Comparison of ENCODE assay signal across 8 cellular contexts in the genomic region with DNA sequence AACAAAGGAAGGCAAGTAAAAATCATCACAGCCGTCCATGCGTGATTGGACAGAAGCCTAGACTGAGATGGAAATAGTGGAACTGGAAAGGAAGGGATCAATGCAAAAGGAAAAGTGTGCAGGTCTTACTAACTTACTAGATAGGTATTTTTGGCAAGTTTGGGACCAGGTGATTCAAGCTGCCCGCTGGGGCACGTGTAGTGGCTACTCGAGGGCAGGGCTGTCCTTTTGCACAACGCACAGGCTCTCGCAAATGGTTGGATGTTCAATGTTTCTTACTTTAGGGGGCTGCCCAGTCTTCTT. TPM values are rescaled to one million over a fixed set of nuclear protein-coding genes. Genes with fewer than 3 reads are reported as not detected.
DNase-seq lines count a peak whose midpoint lies in the region; ATAC-seq and TF ChIP-seq lines count a peak whose summit lies in the region.

No MANE protein-coding gene starts in this region.

- no peak for DNase-seq in A673 (ENCODE audit: low spot score)
- DNase-seq in HFF-Myc (ENCODE audit: extremely low read depth, low read depth) = no peak
- DNase-seq in brain microvascular endothelial cell = no peak
- no peak for DNase-seq in GM03348 (ENCODE audit: low spot score)
- no peak for DNase-seq in COLO668 (lab: John Stamatoyannopoulos, UW; ENCODE audit: unreplicated experiment)
- no peak for DNase-seq in superior temporal gyrus (ENCODE audit: extremely low spot score)
- DNase-seq in aorta = no peak

- POLR2A ChIA-PET in A673 (lab: Charles Lee; ENCODE audit: low non-redundant PET) = no interaction called here

- WGBS in aorta, 2 donors = 82 to 87% methylated on average over 7 of the region's 7 CpGs

- H3K9me3 ChIP-seq in A673 (ENCODE audit: low read depth, low read length, poor library complexity, severe bottlenecking) (no peaks in the 10 kb centered on the region), mucosa of rectum (ENCODE audit: control insufficient read depth in 2 of 2, low read length in 2 of 2) (no peaks in the 10 kb centered on the region), aorta (ENCODE audit: control insufficient read depth, low read length) (no peaks in the 10 kb centered on the region)

- H3K27ac ChIP-seq in A673 (ENCODE audit: low read depth, low read length, poor library complexity, severe bottlenecking) = peak overlapping the region; percentile 83
- H3K27ac ChIP-seq in brain microvascular endothelial cell = no peak overlapping the region
- H3K27ac ChIP-seq in mucosa of rectum (ENCODE audit: low read depth in 2 of 2, low read length in 2 of 2) = no peak overlapping the region
- no peak overlapping the region for H3K27ac ChIP-seq in aorta (ENCODE audit: low read depth in 1 of 2, low read length in 2 of 2)

- in situ Hi-C loops in brain microvascular endothelial cell (cut with HindIII; ENCODE audit: low pct_ligation_motif_present, low sequenced_read_pairs) = no loop called here

- no peaks in the 10 kb centered on the region for H3K27me3 ChIP-seq in A673 (replicated peaks; ENCODE audit: insufficient read depth, low read depth, low read length, poor library complexity)
- no peaks in the 10 kb centered on the region for H3K27me3 ChIP-seq in brain microvascular endothelial cell (replicated peaks)
- no peaks in the 10 kb centered on the region for H3K27me3 ChIP-seq in mucosa of rectum (ENCODE audit: control insufficient read depth in 2 of 2, insufficient read depth in 2 of 2, low read length in 2 of 2)
- H3K27me3 ChIP-seq in aorta (ENCODE audit: control insufficient read depth in 1 of 2, insufficient read depth in 2 of 2, low read length in 1 of 2) = peaks cover 0 to 2% of the 10 kb centered on the region in 2 donors

- intact Hi-C loops in A673 (cut with micrococcal nuclease; ENCODE audit: unreplicated experiment) (no loop called here), aorta (cut with DNase I) (no loop called here)

- no peak for TF ChIP-seq CTCF in A673 (conservative IDR thresholded peaks at IDR 0.05; ENCODE audit: low read depth, low read length)
- TF ChIP-seq CTCF in HFF-Myc (IDR thresholded peaks at IDR 0.05; ENCODE audit: low read depth, low read length, missing control alignments) = no peak
- TF ChIP-seq CTCF in brain microvascular endothelial cell (IDR thresholded peaks at IDR 0.05; ENCODE audit: low read depth, low read length, missing control alignments) = no peak

- peak overlapping the region; percentile 72 to 97 for H3K9ac ChIP-seq in mucosa of rectum (ENCODE audit: low read depth in 1 of 2, low read length in 2 of 2)

- H3K36me3 ChIP-seq in A673 (ENCODE audit: insufficient read depth, low read length, poor library complexity, severe bottlenecking) (peaks cover 12% of the 10 kb centered on the region), brain microvascular endothelial cell (replicated peaks) (no peaks in the 10 kb centered on the region), mucosa of rectum (ENCODE audit: control insufficient read depth in 2 of 2, insufficient read depth in 2 of 2, low read length in 2 of 2) (no peaks in the 10 kb centered on the region), aorta (ENCODE audit: control insufficient read depth in 1 of 2, insufficient read depth in 2 of 2, low read length in 1 of 2) (no peaks in the 10 kb centered on the region)

- no TSS peak for BruUV-seq in A673 (replicated peaks; lab: Mats Ljungman, UMichigan)

- H3K4me3 ChIP-seq in A673 (ENCODE audit: low read depth, low read length, poor library complexity, severe bottlenecking) (peak overlapping the region; percentile 92), HFF-Myc (replicated peaks; ENCODE audit: low read depth, low read length) (peak overlapping the region; percentile 96), brain microvascular endothelial cell (ENCODE audit: low read depth, low read length) (peak overlapping the region; percentile 97), mucosa of rectum (ENCODE audit: low read length in 2 of 2) (peak overlapping the region; percentile 72 to 96), aorta (ENCODE audit: low read length in 2 of 2) (peak overlapping the region in 1 of 2 donors; percentile 47)

- CTCF ChIA-PET in A673 (lab: Charles Lee) = no interaction called here

- no peak for ATAC-seq in aorta (ENCODE audit: low FRiP score)

- peaks cover 12% of the 10 kb centered on the region for H3K4me1 ChIP-seq in A673 (ENCODE audit: insufficient read depth, low read length, poor library complexity, severe bottlenecking)
- peaks cover 0 to 14% of the 10 kb centered on the region in 2 donors for H3K4me1 ChIP-seq in mucosa of rectum (ENCODE audit: control insufficient read depth in 2 of 2, insufficient read depth in 2 of 2, low read length in 2 of 2)
- no peaks in the 10 kb centered on the region for H3K4me1 ChIP-seq in aorta (ENCODE audit: control insufficient read depth in 1 of 2, insufficient read depth in 2 of 2, low read length in 2 of 2)

RNA-seq across cellular contexts. Expression of a gene that starts 0.6 kb away (rescaled TPM):
- total RNA-seq in A673 (2021) (33.0 and 33.4 TPM in 2 replicates), aorta (10 to 100 TPM in 1 of 2 donors, 1 to 10 TPM in 1; 7.9 to 11.0 TPM)
- 1 to 10 TPM; 2.4 to 8.9 TPM for polyA plus RNA-seq in aorta

RNA-seq across cellular contexts. Expression of a gene that starts 44.5 kb away (rescaled TPM):
- total RNA-seq in A673 (2021) (4.5 and 4.7 TPM in 2 replicates), aorta (1 to 10 TPM in 1 of 2 donors, under 1 TPM in 1; 0.52 to 1.7 TPM)
- not detected for polyA plus RNA-seq in aorta
